Comparison of ENCODE assay signal across 30 cellular contexts in the genomic region with DNA sequence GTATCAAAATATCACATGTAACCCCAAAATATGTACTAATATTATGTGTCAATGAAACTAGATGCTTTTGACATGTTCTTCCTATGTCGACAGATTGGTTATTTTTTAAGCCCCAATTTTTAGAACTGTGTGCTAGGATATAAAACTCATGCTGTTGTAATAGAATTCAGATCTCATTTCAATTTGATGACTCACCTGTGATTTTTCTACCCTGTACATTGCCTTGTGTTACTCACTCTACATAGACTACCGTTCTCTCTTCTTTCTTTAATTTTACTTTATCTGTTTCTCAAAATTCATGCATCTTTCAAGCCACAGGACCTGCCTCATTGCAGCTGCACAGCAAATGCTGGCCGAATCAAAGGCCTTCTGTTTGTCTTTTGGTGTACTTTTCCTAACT.
A peak's percentile ranks its signal among the peaks of the same experiment; 100 is the strongest.
DNase-seq lines count a peak whose midpoint lies in the region; ATAC-seq and TF ChIP-seq lines count a peak whose summit lies in the region.
"Had no signal": no experiment of that assay in that cellular context is flagged by ENCODE, and none has a peak within 500 bp of the region (broad histone marks: within the 10 kb centered on the region; RNA-seq: fewer than 3 reads in every experiment).

No MANE protein-coding gene starts in this region.

- no peaks in the 10 kb centered on the region for H3K79me2 ChIP-seq in Karpas-422 (ENCODE audit: low read length)
- H3K79me2 ChIP-seq: parathyroid adenoma had no signal

- H2AFZ ChIP-seq in Karpas-422 (ENCODE audit: low read length), result no peak overlapping the region
- H2AFZ ChIP-seq: parathyroid adenoma had no signal

- H3K9me2 ChIP-seq in Karpas-422 (replicated peaks; ENCODE audit: insufficient read depth, low read length), result no peaks in the 10 kb centered on the region

- H4K20me1 ChIP-seq in Karpas-422 (ENCODE audit: insufficient read depth, low read depth, low read length), result no peaks in the 10 kb centered on the region

- ATAC-seq in GM19035 (IDR thresholded peaks at IDR 0.05; ENCODE audit: unreplicated experiment) (no peak), GM19328 (IDR thresholded peaks at IDR 0.05; ENCODE audit: unreplicated experiment) (no peak)
- ATAC-seq: body of pancreas, K562, right lobe of liver had no signal

- no peaks in the 10 kb centered on the region for H3K9me3 ChIP-seq in Karpas-422 (ENCODE audit: low read length)
- H3K9me3 ChIP-seq: body of pancreas, right lobe of liver, thyroid gland, vagina had no signal

- TF ChIP-seq CTCF in 22Rv1 (IDR thresholded peaks at IDR 0.05) (no peak), RWPE1 (conservative IDR thresholded peaks at IDR 0.05; ENCODE audit: low read depth) (no peak), epithelial cell of esophagus (IDR thresholded peaks at IDR 0.05; ENCODE audit: insufficient read depth, low read depth, low read length, missing control alignments) (no peak)

- no peaks in the 10 kb centered on the region for H3K27me3 ChIP-seq in Karpas-422 (ENCODE audit: low read length)
- H3K27me3 ChIP-seq: body of pancreas, dorsolateral prefrontal cortex, right lobe of liver, thyroid gland, vagina had no signal

- POLR2A ChIA-PET in RWPE1 (lab: Yijun Ruan, JAX; ENCODE audit: low non-redundant PET), result no interaction called here

- H3K4me3 ChIP-seq in epithelial cell of esophagus (ENCODE audit: low read length), result no peak overlapping the region
- H3K4me3 ChIP-seq in Karpas-422 (ENCODE audit: low read length), result no peak overlapping the region
- H3K4me3 ChIP-seq: body of pancreas, dorsolateral prefrontal cortex, K562, right lobe of liver, thyroid gland, vagina had no signal

- no peak overlapping the region for H3K4me2 ChIP-seq in Karpas-422 (ENCODE audit: low read depth, low read length, poor library complexity, severe bottlenecking)

- H3K9ac ChIP-seq in Karpas-422 (ENCODE audit: low read length), result no peak overlapping the region
- H3K9ac ChIP-seq: parathyroid adenoma had no signal

- DNase-seq in HS-5 (ENCODE audit: low read depth) (peak; percentile 5), RWPE1 (ENCODE audit: low spot score) (peak; percentile 39), epithelial cell of esophagus (ENCODE audit: low read depth) (peak; percentile 59), RPMI8226 (no peak), Karpas-422 (no peak)
- DNase-seq: activated B cell treated with CpG ODN at 0.5 μM for 24 hours; activated CD4-positive, alpha-beta T cell treated with anti-CD3 and anti-CD28 coated beads, Interleukin-2, amount 10 ng/mL, durations not matched to agents 7 days and 5 days; activated effector memory CD4-positive, alpha-beta T cell treated with anti-CD3 and anti-CD28 coated beads, Interleukin-2, amount 50 U/mL, for 16 hours; activated naive CD8-positive, alpha-beta T cell treated with anti-CD3 and anti-CD28 coated beads for 36 hours; activated T-cell treated with anti-CD3 and anti-CD28 coated beads, Interleukin-2, amount 50 U/mL, for 24 hours; body of pancreas; CD4-positive, alpha-beta memory T cell; cerebellar nuclear complex; DND-41; dorsolateral prefrontal cortex; GOT3; hypothalamus; immature natural killer cell; MM.1S; NCI-H526; right lobe of liver; stimulated activated CD4-positive, alpha-beta T cell treated with anti-CD3 and anti-CD28 coated beads, Interleukin-4, amount 100 ng/mL, for 1 hour; T-helper 1 cell; thyroid gland had no signal

- H3K4me1 ChIP-seq in Karpas-422 (ENCODE audit: low read length), result no peaks in the 10 kb centered on the region
- H3K4me1 ChIP-seq: body of pancreas, parathyroid adenoma, right lobe of liver, thyroid gland, vagina had no signal

- H3K27ac ChIP-seq in 22Rv1 (peak overlapping the region; percentile 11; the same call in 1 of the 2 replicates), RWPE1 (no peak overlapping the region), Karpas-422 (ENCODE audit: low read length) (no peak overlapping the region)
- H3K27ac ChIP-seq: body of pancreas, dorsolateral prefrontal cortex, parathyroid adenoma, right lobe of liver, thyroid gland, vagina had no signal

- no peaks in the 10 kb centered on the region; the same call in 1 of the 2 replicates for H3K36me3 ChIP-seq in Karpas-422 (ENCODE audit: insufficient read depth, low read length)
- H3K36me3 ChIP-seq: right lobe of liver, thyroid gland, vagina had no signal

- CTCF ChIA-PET in RWPE1 (lab: Yijun Ruan, JAX), result no interaction called here

Comparison
In these comparisons a context has a peak if more than half of its experiments do, and no peak if none do; other contexts are left out.
1. DNase-seq: peak in HS-5 (single experiment), RWPE1 (single experiment) and epithelial cell of esophagus (single experiment); none in RPMI8226 (single experiment) and Karpas-422 (single experiment).